8 cellular contexts compared by ENCODE assay signal in the genomic region with DNA sequence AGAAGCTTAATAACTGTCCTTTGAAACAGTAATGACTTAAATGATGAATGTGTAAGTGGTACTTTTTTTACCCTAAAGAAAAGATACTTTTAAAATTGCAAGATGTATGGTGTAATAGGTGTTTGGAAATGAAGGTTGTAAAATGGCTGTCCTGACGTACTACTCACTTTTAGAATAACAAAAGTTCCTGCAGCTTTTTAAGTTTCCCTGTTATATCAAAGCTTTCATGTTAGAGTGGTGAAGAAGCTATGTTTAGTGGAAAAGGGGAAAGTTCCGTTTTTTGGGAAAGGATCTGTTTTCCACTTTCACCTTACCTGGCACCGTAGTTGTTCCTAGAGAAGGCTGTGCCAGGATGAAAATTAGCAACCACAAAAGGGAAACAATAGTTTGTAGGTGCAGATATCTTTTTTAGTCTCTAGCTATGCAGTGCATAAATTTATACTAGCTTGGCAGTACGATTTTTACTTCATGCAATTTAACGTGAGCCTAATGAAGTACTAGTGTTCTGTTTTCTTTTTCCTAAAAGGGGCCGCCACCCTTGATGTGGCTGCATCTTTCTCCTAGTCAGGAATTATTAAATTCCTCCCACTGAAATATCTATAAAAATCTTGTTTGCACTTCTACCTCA.
DNase-seq lines count a peak whose midpoint lies in the region; ATAC-seq and TF ChIP-seq lines count a peak whose summit lies in the region.

No MANE protein-coding gene starts in this region.

- peak overlapping the region; percentile 89 for H3K27ac ChIP-seq in VCaP
- peak overlapping the region in 19 of 21 experiments; percentile 87 to 99 (median 96) for H3K27ac ChIP-seq in skin epidermis

- ATAC-seq in HG03457 (IDR thresholded peaks at IDR 0.05; ENCODE audit: unreplicated experiment) (no peak), GM21723 (IDR thresholded peaks at IDR 0.05; ENCODE audit: unreplicated experiment) (no peak)

- TF ChIP-seq CTCF in VCaP (conservative IDR thresholded peaks at IDR 0.05): no peak

- DNase-seq in DMS53 (lab: John Stamatoyannopoulos, UW) (peak; percentile 24), DMS53 treated with DMSO at 0.1 percent for 48 hours (lab: John Stamatoyannopoulos, UW; ENCODE audit: unreplicated experiment) (no peak), globus pallidus (ENCODE audit: low spot score) (peak; percentile 15), islet precursor cell (no peak)

- H3K4me3 ChIP-seq in skin epidermis: peak overlapping the region; percentile 67 to 94 (median 81)

Comparison
In these comparisons a context has a peak if more than half of its experiments do, and no peak if none do; other contexts are left out.
1. DNase-seq: peak in DMS53 (single experiment) and globus pallidus (single experiment); none in DMS53 treated with DMSO at 0.1 percent for 48 hours (single experiment) and islet precursor cell (single experiment).